In genomic region chr2:172058660-172059059, GRCh38 we compare ENCODE assay signal across 37 cellular contexts. TPM values are rescaled to one million over a fixed set of nuclear protein-coding genes. Genes with fewer than 3 reads are reported as not detected.
"Had no signal": no experiment of that assay in that cellular context is flagged by ENCODE, and none has a peak within 500 bp of the region (broad histone marks: within the 10 kb centered on the region; RNA-seq: fewer than 3 reads in every experiment).

No MANE protein-coding gene starts in this region.

- H3K4me3 Mint-ChIP-seq: activated B cell treated with CpG ODN at 0.5 μM for 24 hours; activated CD4-positive, alpha-beta memory T cell treated with anti-CD3 and anti-CD28 coated beads for 36 hours; activated CD4-positive, alpha-beta T cell treated with anti-CD3 and anti-CD28 coated beads, Interleukin-2, amount 10 ng/mL, durations not matched to agents 24 days and 14 days; activated CD8-positive, alpha-beta memory T cell treated with anti-CD3 and anti-CD28 coated beads, Interleukin-2, amount 10 ng/mL, durations not matched to agents 7 days and 5 days; activated CD8-positive, alpha-beta T cell treated with anti-CD3 and anti-CD28 coated beads for 36 hours; activated naive CD4-positive, alpha-beta T cell treated with anti-CD3 and anti-CD28 coated beads, Interleukin-2, amount 10 ng/mL, durations not matched to agents 7 days and 5 days; activated naive CD4-positive, alpha-beta T cell treated with anti-CD3 and anti-CD28 coated beads, Interleukin-2, amount 50 U/mL, for 24 hours; activated naive CD8-positive, alpha-beta T cell; activated naive CD8-positive, alpha-beta T cell treated with anti-CD3 and anti-CD28 coated beads, Interleukin-2, amount 10 ng/mL, durations not matched to agents 7 days and 5 days; activated naive CD8-positive, alpha-beta T cell treated with anti-CD3 and anti-CD28 coated beads, Interleukin-2, amount 50 U/mL, for 24 hours; activated T-cell treated with anti-CD3 and anti-CD28 coated beads, Interleukin-2, amount 50 U/mL, for 24 hours; brain; central memory CD8-positive, alpha-beta T cell; T-helper 1 cell treated with Interleukin-12 subunit alpha and Interleukin-12 subunit beta and Interleukin-4 antibody, amounts not matched to agents 30 μg/mL and 1 μg/mL, for 36 hours; T-helper 2 cell treated with Interferon-gamma antibody and Interleukin-4, amounts not matched to agents 5 μg/mL and 100 μg/mL, for 36 hours had no signal

- DNase-seq: activated B cell treated with CpG ODN at 0.5 μM for 24 hours; activated CD4-positive, alpha-beta memory T cell treated with anti-CD3 and anti-CD28 coated beads for 36 hours; activated CD4-positive, alpha-beta T cell treated with anti-CD3 and anti-CD28 coated beads for 4 hours; activated CD4-positive, alpha-beta T cell treated with anti-CD3 and anti-CD28 coated beads, Interleukin-2, amount 10 ng/mL, durations not matched to agents 24 days and 14 days; activated CD4-positive, alpha-beta T cell treated with anti-CD3 and anti-CD28 coated beads, Interleukin-2, amount 50 U/mL, for 1 hour; activated CD4-positive, alpha-beta T cell treated with anti-CD3 and anti-CD28 coated beads, Interleukin-2, amount 50 U/mL, for 4 hours; activated CD4-positive, CD25-positive, alpha-beta regulatory T cell treated with anti-CD3 and anti-CD28 coated beads, Interleukin-2, amount 50 U/mL, for 72 hours; activated CD8-positive, alpha-beta memory T cell treated with anti-CD3 and anti-CD28 coated beads for 24 hours; activated CD8-positive, alpha-beta memory T cell treated with anti-CD3 and anti-CD28 coated beads, Interleukin-2, amount 10 ng/mL, durations not matched to agents 7 days and 5 days; activated CD8-positive, alpha-beta memory T cell treated with anti-CD3 and anti-CD28 coated beads, Interleukin-2, amount 50 U/mL, for 48 hours; activated CD8-positive, alpha-beta T cell treated with anti-CD3 and anti-CD28 coated beads for 36 hours; activated effector memory CD4-positive, alpha-beta T cell treated with Interleukin-2 at 50 U/mL for 16 hours; activated gamma-delta T cell; activated naive CD4-positive, alpha-beta T cell treated with anti-CD3 and anti-CD28 coated beads, Interleukin-2, amount 10 ng/mL, durations not matched to agents 7 days and 5 days; activated naive CD4-positive, alpha-beta T cell treated with Interleukin-2 at 50 U/mL for 16 hours; activated naive CD8-positive, alpha-beta T cell treated with anti-CD3 and anti-CD28 coated beads, Interleukin-2, amount 10 ng/mL, durations not matched to agents 7 days and 5 days; activated naive CD8-positive, alpha-beta T cell treated with anti-CD3 and anti-CD28 coated beads, Interleukin-2, amount 50 U/mL, for 24 hours; activated T-cell treated with anti-CD3 and anti-CD28 coated beads, Interleukin-2, amount 50 U/mL, for 24 hours; activated T-cell treated with anti-CD3 and anti-CD28 coated beads, Interleukin-2, amount 50 U/mL, for 48 hours; amygdala; anterior cingulate cortex; caudate nucleus; cerebellar nuclear complex; T-helper 2 cell; T-helper 9 cell had no signal

- H3K4me1 ChIP-seq: ascending aorta had no signal

- H3K27me3 ChIP-seq: ascending aorta had no signal

- FAIRE-seq: bronchial epithelial cell, TTC549 had no signal

- ATAC-seq: activated CD8-positive, alpha-beta memory T cell treated with anti-CD3 and anti-CD28 coated beads, Interleukin-2, amount 10 ng/mL, durations not matched to agents 7 days and 5 days; activated CD8-positive, alpha-beta T cell treated with anti-CD3 and anti-CD28 coated beads for 36 hours; activated naive CD8-positive, alpha-beta T cell treated with anti-CD3 and anti-CD28 coated beads, Interleukin-2, amount 50 U/mL, for 24 hours had no signal

- H3K27ac Mint-ChIP-seq: activated B cell treated with CpG ODN at 0.5 μM for 24 hours; activated CD4-positive, alpha-beta memory T cell treated with anti-CD3 and anti-CD28 coated beads for 36 hours; activated CD4-positive, alpha-beta T cell treated with anti-CD3 and anti-CD28 coated beads, Interleukin-2, amount 10 ng/mL, durations not matched to agents 24 days and 14 days; activated CD8-positive, alpha-beta memory T cell treated with anti-CD3 and anti-CD28 coated beads, Interleukin-2, amount 10 ng/mL, durations not matched to agents 7 days and 5 days; activated CD8-positive, alpha-beta T cell treated with anti-CD3 and anti-CD28 coated beads for 36 hours; activated naive CD4-positive, alpha-beta T cell treated with anti-CD3 and anti-CD28 coated beads, Interleukin-2, amount 10 ng/mL, durations not matched to agents 7 days and 5 days; activated naive CD4-positive, alpha-beta T cell treated with anti-CD3 and anti-CD28 coated beads, Interleukin-2, amount 50 U/mL, for 24 hours; activated naive CD8-positive, alpha-beta T cell; activated naive CD8-positive, alpha-beta T cell treated with anti-CD3 and anti-CD28 coated beads, Interleukin-2, amount 10 ng/mL, durations not matched to agents 7 days and 5 days; activated naive CD8-positive, alpha-beta T cell treated with anti-CD3 and anti-CD28 coated beads, Interleukin-2, amount 50 U/mL, for 24 hours; activated T-cell treated with anti-CD3 and anti-CD28 coated beads, Interleukin-2, amount 50 U/mL, for 24 hours; activated T-helper 2 cell treated with anti-CD3 and anti-CD28 coated beads, Interferon-gamma antibody, Interleukin-2, Interleukin-4, amounts not matched to agents 10 μg/mL and 5 μg/mL and 100 μg/mL, durations not matched to agents 14 hours and 24 hours and 36 hours; brain; T-helper 1 cell treated with Interleukin-12 subunit alpha and Interleukin-12 subunit beta and Interleukin-4 antibody, amounts not matched to agents 30 μg/mL and 1 μg/mL, for 36 hours; T-helper 2 cell treated with Interferon-gamma antibody and Interleukin-4, amounts not matched to agents 5 μg/mL and 100 μg/mL, for 36 hours had no signal

- H3K36me3 ChIP-seq: ascending aorta, cardiac muscle cell had no signal

- H3K4me3 ChIP-seq: ascending aorta, cardiac muscle cell had no signal

- H3K36me3 Mint-ChIP-seq: activated naive CD4-positive, alpha-beta T cell treated with anti-CD3 and anti-CD28 coated beads, Interleukin-2, amount 10 ng/mL, durations not matched to agents 7 days and 5 days; activated naive CD8-positive, alpha-beta T cell treated with anti-CD3 and anti-CD28 coated beads, Interleukin-2, amount 10 ng/mL, durations not matched to agents 7 days and 5 days had no signal

- H3K9me3 Mint-ChIP-seq: activated B cell treated with CpG ODN at 0.5 μM for 24 hours; activated CD4-positive, alpha-beta memory T cell treated with anti-CD3 and anti-CD28 coated beads for 36 hours; activated CD4-positive, alpha-beta T cell treated with anti-CD3 and anti-CD28 coated beads, Interleukin-2, amount 10 ng/mL, durations not matched to agents 24 days and 14 days; activated CD8-positive, alpha-beta T cell treated with anti-CD3 and anti-CD28 coated beads for 36 hours; activated naive CD4-positive, alpha-beta T cell treated with anti-CD3 and anti-CD28 coated beads, Interleukin-2, amount 10 ng/mL, durations not matched to agents 7 days and 5 days; activated naive CD4-positive, alpha-beta T cell treated with anti-CD3 and anti-CD28 coated beads, Interleukin-2, amount 50 U/mL, for 24 hours; activated naive CD8-positive, alpha-beta T cell treated with anti-CD3 and anti-CD28 coated beads, Interleukin-2, amount 10 ng/mL, durations not matched to agents 7 days and 5 days; activated naive CD8-positive, alpha-beta T cell treated with anti-CD3 and anti-CD28 coated beads, Interleukin-2, amount 50 U/mL, for 24 hours; activated T-cell treated with anti-CD3 and anti-CD28 coated beads, Interleukin-2, amount 50 U/mL, for 24 hours; activated T-helper 2 cell treated with anti-CD3 and anti-CD28 coated beads, Interferon-gamma antibody, Interleukin-2, Interleukin-4, amounts not matched to agents 10 μg/mL and 5 μg/mL and 100 μg/mL, durations not matched to agents 14 hours and 24 hours and 36 hours; brain; central memory CD8-positive, alpha-beta T cell; T-helper 1 cell treated with Interleukin-12 subunit alpha and Interleukin-12 subunit beta and Interleukin-4 antibody, amounts not matched to agents 30 μg/mL and 1 μg/mL, for 36 hours; T-helper 2 cell treated with Interferon-gamma antibody and Interleukin-4, amounts not matched to agents 5 μg/mL and 100 μg/mL, for 36 hours had no signal

- H3K27ac ChIP-seq: ascending aorta, cardiac muscle cell, VCaP had no signal

- H3K4me1 Mint-ChIP-seq: activated B cell treated with CpG ODN at 0.5 μM for 24 hours; activated naive CD4-positive, alpha-beta T cell treated with anti-CD3 and anti-CD28 coated beads, Interleukin-2, amount 50 U/mL, for 24 hours; activated naive CD8-positive, alpha-beta T cell treated with anti-CD3 and anti-CD28 coated beads, Interleukin-2, amount 50 U/mL, for 24 hours; central memory CD8-positive, alpha-beta T cell had no signal

- H3K9me3 ChIP-seq: ascending aorta had no signal

RNA-seq across cellular contexts. Expression of gene DLX1, which starts 26.6 kb away (rescaled TPM):
- total RNA-seq: activated B cell treated with CpG ODN at 0.5 μM for 24 hours; activated CD4-positive, alpha-beta memory T cell treated with anti-CD3 and anti-CD28 coated beads for 36 hours; activated CD4-positive, alpha-beta T cell treated with anti-CD3 and anti-CD28 coated beads, Interleukin-2, amount 10 ng/mL, durations not matched to agents 24 days and 14 days; activated CD8-positive, alpha-beta memory T cell treated with anti-CD3 and anti-CD28 coated beads, Interleukin-2, amount 10 ng/mL, durations not matched to agents 7 days and 5 days; activated CD8-positive, alpha-beta T cell treated with anti-CD3 and anti-CD28 coated beads for 36 hours; activated naive CD8-positive, alpha-beta T cell treated with anti-CD3 and anti-CD28 coated beads, Interleukin-2, amount 10 ng/mL, durations not matched to agents 7 days and 5 days; ascending aorta; bronchial epithelial cell; cardiac muscle cell had no signal
- polyA plus RNA-seq: cardiac muscle cell had no signal

RNA-seq across cellular contexts. Expression of gene DLX2, which starts 44.0 kb away (rescaled TPM):
- total RNA-seq: activated CD4-positive, alpha-beta memory T cell treated with anti-CD3 and anti-CD28 coated beads for 36 hours; activated CD8-positive, alpha-beta T cell treated with anti-CD3 and anti-CD28 coated beads for 36 hours; activated naive CD8-positive, alpha-beta T cell treated with anti-CD3 and anti-CD28 coated beads, Interleukin-2, amount 10 ng/mL, durations not matched to agents 7 days and 5 days; ascending aorta; bronchial epithelial cell; cardiac muscle cell had no signal

RNA-seq across cellular contexts. Expression of gene METAP1D, which starts 58.9 kb away (rescaled TPM):
- total RNA-seq: ascending aorta had no signal
